ENCODE assay signal across 9 cellular contexts in the genomic region with DNA sequence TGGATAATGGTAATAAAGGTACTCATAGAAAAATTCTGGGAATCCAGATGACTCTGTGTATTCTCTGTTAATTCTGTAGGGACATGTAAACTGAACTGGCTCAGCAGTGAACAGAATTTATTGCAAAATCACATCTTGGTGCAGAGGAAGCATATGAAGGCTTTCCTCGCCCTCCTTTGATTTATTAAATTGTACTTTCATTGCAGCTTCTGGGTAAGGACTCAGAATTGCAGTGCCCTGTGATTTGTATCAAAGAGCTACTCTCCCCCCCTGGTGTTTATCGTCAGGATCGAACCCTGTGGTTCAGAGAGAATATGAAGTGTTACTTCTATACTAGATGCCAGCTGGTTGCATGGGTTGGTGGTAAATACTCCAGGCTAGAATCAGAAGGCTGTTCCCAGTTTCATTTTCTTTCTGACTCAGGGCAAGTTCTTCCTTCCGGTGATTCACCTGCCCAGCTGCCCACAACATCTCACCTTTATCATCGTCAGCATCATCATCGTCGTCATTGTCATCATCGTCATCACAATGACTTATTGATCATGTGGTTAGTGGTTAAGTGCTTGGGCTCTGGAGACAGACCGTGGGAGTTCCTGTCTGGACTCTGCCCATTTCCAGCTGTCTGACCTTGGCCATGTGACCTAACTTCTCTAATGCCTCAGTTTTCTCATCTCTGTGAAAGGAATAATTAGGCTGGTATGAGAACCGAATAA.
DNase-seq lines count a peak whose midpoint lies in the region; ATAC-seq and FAIRE-seq lines count a peak whose summit lies in the region.
"Had no signal": no experiment of that assay in that cellular context is flagged by ENCODE, and none has a peak within 500 bp of the region (broad histone marks: within the 10 kb centered on the region; RNA-seq: fewer than 3 reads in every experiment).

No MANE protein-coding gene starts in this region.

- peaks cover 4% of the 10 kb centered on the region for H3K9me3 Mint-ChIP-seq in activated T-cell treated with anti-CD3 and anti-CD28 coated beads, Interleukin-2, amount 50 U/mL, for 24 hours

- peaks cover 7% of the 10 kb centered on the region for H3K36me3 Mint-ChIP-seq in activated T-cell treated with anti-CD3 and anti-CD28 coated beads, Interleukin-2, amount 50 U/mL, for 24 hours (ENCODE audit: low read depth)

- intact Hi-C loops in Right ventricle myocardium superior (cut with DNase I), result loop anchor here (10.0 kb wide), 1 partner anchor 396 kb away; the partner anchor contains the start of gene NR3C1

- H3K27me3 Mint-ChIP-seq in activated T-cell treated with anti-CD3 and anti-CD28 coated beads, Interleukin-2, amount 50 U/mL, for 24 hours, result no peaks in the 10 kb centered on the region

- peak; percentile 97 for FAIRE-seq in GM18507 (lab: Jason Lieb, UNC)
- FAIRE-seq: endometrium had no signal

- DNase-seq in GM18507 (ENCODE audit: extremely low spot score, insufficient read length, low read depth) (peak; percentile 35), NCI-H345 (lab: John Stamatoyannopoulos, UW) (peak; percentile 28), Right ventricle myocardium superior (no peak), NCI-H524 treated with DMSO at 0.1 percent for 48 hours (lab: John Stamatoyannopoulos, UW) (no peak), GF-D8 (lab: John Stamatoyannopoulos, UW) (no peak)
- peak; percentile 70 for DNase-seq in activated T-cell treated with anti-CD3 and anti-CD28 coated beads, Interleukin-2, amount 50 U/mL, for 24 hours
- DNase-seq in stimulated activated CD4-positive, alpha-beta T cell treated with anti-CD3 and anti-CD28 coated beads, Interleukin-4, amount 100 ng/mL, for 48 hours (ENCODE audit: low read depth in 2 of 2), result peak; percentile 49 to 67

- H3K27ac Mint-ChIP-seq in activated T-cell treated with anti-CD3 and anti-CD28 coated beads, Interleukin-2, amount 50 U/mL, for 24 hours, result peak overlapping the region; percentile 89

- ATAC-seq in HG02623 (IDR thresholded peaks at IDR 0.05; ENCODE audit: unreplicated experiment), result peak; percentile 76
- ATAC-seq in Right ventricle myocardium superior (ENCODE audit: poor library complexity), result peak; percentile 24

- peak overlapping the region; percentile 14 for H3K4me3 Mint-ChIP-seq in activated T-cell treated with anti-CD3 and anti-CD28 coated beads, Interleukin-2, amount 50 U/mL, for 24 hours

- H3K4me1 Mint-ChIP-seq in activated T-cell treated with anti-CD3 and anti-CD28 coated beads, Interleukin-2, amount 50 U/mL, for 24 hours (ENCODE audit: low read depth), result peaks cover 79% of the 10 kb centered on the region

Comparison
In these comparisons a context has a peak if more than half of its experiments do, and no peak if none do; other contexts are left out.
1. DNase-seq: peak in GM18507 (single experiment), NCI-H345 (single experiment), activated T-cell treated with anti-CD3 and anti-CD28 coated beads, Interleukin-2, amount 50 U/mL, for 24 hours (single experiment) and stimulated activated CD4-positive, alpha-beta T cell treated with anti-CD3 and anti-CD28 coated beads, Interleukin-4, amount 100 ng/mL, for 48 hours (2 of 2); none in Right ventricle myocardium superior (single experiment), NCI-H524 treated with DMSO at 0.1 percent for 48 hours (single experiment) and GF-D8 (single experiment).